Comparison of ENCODE assay signal across 31 cellular contexts in genomic region chr4:17380347-17380746, GRCh38.
"Had no signal": no experiment of that assay in that cellular context is flagged by ENCODE, and none has a peak within 500 bp of the region (broad histone marks: within the 10 kb centered on the region; RNA-seq: fewer than 3 reads in every experiment).

No MANE protein-coding gene starts in this region.

- H3K9me3 ChIP-seq: ovary, psoas muscle, suprapubic skin, testis, tibial artery, transverse colon, upper lobe of right lung, uterus had no signal

- H3K27me3 Mint-ChIP-seq: stimulated activated memory B cell treated with anti-CD40 and anti-IgM and Interleukin-4, amounts not matched to agents 10 μg/mL and 1 μg/mL and 100 μg/mL, for 72 hours; type B pancreatic cell had no signal

- H3K27ac Mint-ChIP-seq: natural killer cell; nephron; neural progenitor cell; progenitor cell of endocrine pancreas; stimulated activated memory B cell treated with anti-CD40 and anti-IgM and Interleukin-4, amounts not matched to agents 10 μg/mL and 1 μg/mL and 100 μg/mL, for 72 hours; stimulated activated naive CD8-positive, alpha-beta T cell treated with anti-CD3 and anti-CD28 coated beads, Interleukin-15, amount 100 ng/mL, for 72 hours; type B pancreatic cell had no signal

- H3K4me1 ChIP-seq: neural progenitor cell, parathyroid adenoma, psoas muscle, testis, tibial artery had no signal

- H3K4me3 Mint-ChIP-seq: natural killer cell; nephron; neural progenitor cell; stimulated activated memory B cell treated with anti-CD40 and anti-IgM and Interleukin-4, amounts not matched to agents 10 μg/mL and 1 μg/mL and 100 μg/mL, for 72 hours; stimulated activated naive CD8-positive, alpha-beta T cell treated with anti-CD3 and anti-CD28 coated beads, Interleukin-15, amount 100 ng/mL, for 72 hours; type B pancreatic cell had no signal

- H3K4me1 Mint-ChIP-seq: neural progenitor cell; stimulated activated memory B cell treated with anti-CD40 and anti-IgM and Interleukin-4, amounts not matched to agents 10 μg/mL and 1 μg/mL and 100 μg/mL, for 72 hours had no signal

- H3K4me3 ChIP-seq: neural progenitor cell, ovary, psoas muscle, skin epidermis, smooth muscle cell, spleen, suprapubic skin, testis, tibial artery, transverse colon, upper lobe of right lung, uterus had no signal

- H3K4me2 ChIP-seq: neural progenitor cell, smooth muscle cell had no signal

- H3K9me3 Mint-ChIP-seq: natural killer cell, nephron, neural progenitor cell, type B pancreatic cell had no signal

- H2AFZ ChIP-seq: neural progenitor cell, parathyroid adenoma had no signal

- H3K79me2 ChIP-seq: parathyroid adenoma had no signal

- H3K27me3 ChIP-seq: neural progenitor cell, ovary, spleen, suprapubic skin, testis, tibial artery, transverse colon, upper lobe of right lung, uterus had no signal

- ATAC-seq: natural killer cell; psoas muscle; right cardiac atrium; sciatic nerve; stimulated activated memory B cell treated with anti-CD40 and anti-IgM and Interleukin-4, amounts not matched to agents 10 μg/mL and 1 μg/mL and 100 μg/mL, for 72 hours; stimulated activated naive CD8-positive, alpha-beta T cell treated with anti-CD3 and anti-CD28 coated beads, Interleukin-15, amount 100 ng/mL, for 72 hours; stimulated activated naive CD8-positive, alpha-beta T cell treated with anti-CD3 and anti-CD28 coated beads, Interleukin-15, Interleukin-2, amounts not matched to agents 100 U/mL and 50 U/mL, for 24 hours; upper lobe of right lung had no signal

- DNase-seq: natural killer cell; occipital lobe; ovary; posterior cingulate gyrus; psoas muscle; right cardiac atrium; spleen; stimulated activated CD4-positive, alpha-beta T cell treated with anti-CD3 and anti-CD28 coated beads, Interleukin-12 subunit alpha, Interleukin-12 subunit beta, amount 100 ng/mL, for 4 hours; stimulated activated CD4-positive, alpha-beta T cell treated with anti-CD3 and anti-CD28 coated beads, Interleukin-1b, Interleukin-23, amount 100 ng/mL, for 48 hours; stimulated activated CD4-positive, alpha-beta T cell treated with anti-CD3 and anti-CD28 coated beads, Interleukin-4, amount 100 ng/mL, for 1 hour; stimulated activated CD4-positive, alpha-beta T cell treated with anti-CD3 and anti-CD28 coated beads, Interleukin-4, amount 100 ng/mL, for 4 hours; stimulated activated CD8-positive, alpha-beta memory T cell treated with anti-CD3 and anti-CD28 coated beads, Interleukin-4, amount 100 ng/mL, for 48 hours; stimulated activated naive CD4-positive, alpha-beta T cell; stimulated activated naive CD8-positive, alpha-beta T cell treated with anti-CD3 and anti-CD28 coated beads, Interleukin-15, amount 100 ng/mL, for 72 hours; stimulated activated naive CD8-positive, alpha-beta T cell treated with anti-CD3 and anti-CD28 coated beads, Interleukin-15, Interleukin-2, amounts not matched to agents 100 U/mL and 50 U/mL, for 24 hours; substantia nigra; testis; tibial artery; transverse colon; upper lobe of right lung; uterus had no signal

- H3K27ac ChIP-seq: neural progenitor cell, ovary, parathyroid adenoma, psoas muscle, skin epidermis, spleen, suprapubic skin, testis, tibial artery, transverse colon, upper lobe of right lung, uterus had no signal

- H3K9ac ChIP-seq: neural progenitor cell, parathyroid adenoma had no signal

- H3K36me3 ChIP-seq: neural progenitor cell, ovary, spleen, suprapubic skin, tibial artery, transverse colon, upper lobe of right lung, uterus had no signal

- H3K36me3 Mint-ChIP-seq: natural killer cell; neural progenitor cell; stimulated activated memory B cell treated with anti-CD40 and anti-IgM and Interleukin-4, amounts not matched to agents 10 μg/mL and 1 μg/mL and 100 μg/mL, for 72 hours; type B pancreatic cell had no signal
